In the genomic region with DNA sequence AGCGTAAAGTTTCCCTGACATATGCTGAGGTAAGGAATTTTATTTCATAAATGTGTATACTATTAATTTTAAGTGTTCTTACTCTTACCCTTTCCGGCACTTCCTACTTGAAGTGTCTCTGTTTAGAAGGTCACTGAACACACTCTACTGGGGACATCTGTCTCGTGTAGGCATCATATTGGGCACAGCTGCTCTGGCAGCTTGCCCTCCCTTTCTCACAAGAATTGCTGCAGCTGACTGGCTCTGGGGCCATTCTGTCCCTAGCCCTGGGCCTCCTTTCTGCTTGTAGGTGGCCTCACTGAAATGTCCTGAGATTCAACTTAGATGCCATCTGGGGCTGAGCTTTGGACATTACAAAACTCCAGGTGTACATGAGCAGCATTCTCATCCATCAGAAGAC, we compare ENCODE assay signal across 13 cellular contexts. TPM values are rescaled to one million over a fixed set of nuclear protein-coding genes. Genes with fewer than 3 reads are reported as not detected.
DNase-seq lines count a peak whose midpoint lies in the region; ATAC-seq and TF ChIP-seq lines count a peak whose summit lies in the region.
"Had no signal": no experiment of that assay in that cellular context is flagged by ENCODE, and none has a peak within 500 bp of the region (broad histone marks: within the 10 kb centered on the region; RNA-seq: fewer than 3 reads in every experiment).

No MANE protein-coding gene starts in this region.

- H2BK120ac ChIP-seq in mesendoderm (ENCODE audit: low read depth, low read length) (no peak overlapping the region), neuronal stem cell (ENCODE audit: low read depth, low read length) (no peak overlapping the region)

- 89% methylated on average over 3 of the region's 3 CpGs for WGBS in SK-N-SH (ENCODE audit: low lambda C conversion rate)
- WGBS in body of pancreas, 2 donors = 58 to 69% methylated on average over 3 of the region's 3 CpGs
- WGBS in mesendoderm (ENCODE audit: extremely low coverage, insufficient coverage, low lambda C conversion rate) = no CpG with 5 or more reads among the region's 3 CpGs
- WGBS in neuronal stem cell (ENCODE audit: extremely low coverage in 2 of 2, insufficient read length in 2 of 2, insufficient replicate concordance in 1 of 2), 2 donors = no CpG with 5 or more reads among the region's 3 CpGs

- H3K18ac ChIP-seq in mesendoderm (ENCODE audit: low read length) (no peak overlapping the region), neuronal stem cell (ENCODE audit: low read length) (no peak overlapping the region)

- no peak overlapping the region for H3K9ac ChIP-seq in SK-N-SH
- no peak overlapping the region for H3K9ac ChIP-seq in mesendoderm (ENCODE audit: low read length)
- no peak overlapping the region for H3K9ac ChIP-seq in neuronal stem cell (ENCODE audit: low read depth, low read length, poor library complexity)

- H3K56ac ChIP-seq in mesendoderm (ENCODE audit: low read length) = no peak overlapping the region

- CTCF ChIA-PET in SK-N-SH (lab: Yijun Ruan, JAX) = no interaction called here

- peak; percentile 36 for DNase-seq in SK-N-SH
- peak in 3 of 4 donors; percentile 20 to 56 (median 46) for DNase-seq in body of pancreas
- no peak for DNase-seq in mesendoderm
- no peak for DNase-seq in cortex of kidney (lab: John Stamatoyannopoulos, UW)
- no peak for DNase-seq in Peyer's patch
- no peak for DNase-seq in HT-29 (ENCODE audit: low spot score)
- no peak for DNase-seq in neuronal stem cell (ENCODE audit: low spot score)
- DNase-seq: activated CD8-positive, alpha-beta memory T cell treated with anti-CD3 and anti-CD28 coated beads, Interleukin-2, amount 10 ng/mL, durations not matched to agents 7 days and 5 days; activated naive CD4-positive, alpha-beta T cell treated with Interleukin-2 at 50 U/mL for 16 hours; HFFc6; kidney glomerular epithelial cell had no signal

- no peak overlapping the region for H2BK5ac ChIP-seq in mesendoderm (ENCODE audit: low read length)
- H2BK5ac ChIP-seq in neuronal stem cell (ENCODE audit: low read length) = no peak overlapping the region

- no peak overlapping the region; a peak in 1 of 4 replicates for H3K27ac ChIP-seq in SK-N-SH (ENCODE audit: low read depth in 2 of 2, low read length in 1 of 2)
- H3K27ac ChIP-seq in body of pancreas = no peak overlapping the region
- no peak overlapping the region for H3K27ac ChIP-seq in mesendoderm (ENCODE audit: low read depth, low read length)
- H3K27ac ChIP-seq in Peyer's patch = no peak overlapping the region
- H3K27ac ChIP-seq in neuronal stem cell (replicated peaks; ENCODE audit: low read length) = no peak overlapping the region

- no peak overlapping the region for H4K5ac ChIP-seq in mesendoderm (ENCODE audit: low read length)

- no peak overlapping the region for H4K91ac ChIP-seq in neuronal stem cell (ENCODE audit: low read depth, low read length, poor library complexity)

- no peak for TF ChIP-seq RAD21 in SK-N-SH (IDR thresholded peaks at IDR 0.05; ENCODE audit: low read length)

- H4K8ac ChIP-seq in mesendoderm (ENCODE audit: low read depth, low read length) (no peak overlapping the region), neuronal stem cell (ENCODE audit: low read depth, low read length) (no peak overlapping the region)

- H3K4me3 ChIP-seq in SK-N-SH (ENCODE audit: low read depth in 2 of 2, low read length in 1 of 2) = no peak overlapping the region
- no peak overlapping the region for H3K4me3 ChIP-seq in body of pancreas
- H3K4me3 ChIP-seq in mesendoderm (ENCODE audit: low read length) = no peak overlapping the region
- H3K4me3 ChIP-seq in Peyer's patch = no peak overlapping the region
- H3K4me3 ChIP-seq in neuronal stem cell (ENCODE audit: low read length in 2 of 2) = no peak overlapping the region

- TF ChIP-seq CTCF in SK-N-SH (IDR thresholded peaks at IDR 0.05) = no peak
- TF ChIP-seq CTCF in body of pancreas (IDR thresholded peaks at IDR 0.05) = no peak
- no peak for TF ChIP-seq CTCF in Peyer's patch (IDR thresholded peaks at IDR 0.05)

- no peak for ATAC-seq in SK-N-SH treated with all-trans-retinoic acid at 6 μM for 48 hours
- ATAC-seq in body of pancreas = no peak
- ATAC-seq: activated CD8-positive, alpha-beta memory T cell treated with anti-CD3 and anti-CD28 coated beads, Interleukin-2, amount 10 ng/mL, durations not matched to agents 7 days and 5 days; WTC11 had no signal

- H3K14ac ChIP-seq in neuronal stem cell (ENCODE audit: low read length) = no peak overlapping the region

- TF ChIP-seq POLR2A in body of pancreas (IDR thresholded peaks at IDR 0.05) (no peak), Peyer's patch (IDR thresholded peaks at IDR 0.05) (no peak)

- H3K4me1 ChIP-seq in SK-N-SH (ENCODE audit: control insufficient read depth in 1 of 2, insufficient read depth in 2 of 2, low read depth in 1 of 2, low read length in 1 of 2) (peaks cover 0 to 15% of the 10 kb centered on the region in 2 experiments; a peak in 2 of 4 replicates), body of pancreas (peaks cover 26% of the 10 kb centered on the region), mesendoderm (ENCODE audit: control insufficient read depth, low read depth, low read length) (no peaks in the 10 kb centered on the region), Peyer's patch (peaks cover 0 to 14% (median 0%) of the 10 kb centered on the region in 4 donors), neuronal stem cell (ENCODE audit: control insufficient read depth in 2 of 2, insufficient read depth in 1 of 2, low read depth in 1 of 2, low read length in 2 of 2) (peaks cover 0 to 21% of the 10 kb centered on the region in 2 donors)

- no peaks in the 10 kb centered on the region for H3F3A ChIP-seq in SK-N-SH (replicated peaks; ENCODE audit: insufficient read depth)

- H3K9me2 ChIP-seq in SK-N-SH = no peaks in the 10 kb centered on the region

- H3K4me2 ChIP-seq in SK-N-SH = no peak overlapping the region
- no peak overlapping the region for H3K4me2 ChIP-seq in mesendoderm (ENCODE audit: low read length)
- H3K4me2 ChIP-seq in neuronal stem cell (ENCODE audit: insufficient read depth, low read length, poor library complexity, severe bottlenecking) = no peak overlapping the region

- H2BK15ac ChIP-seq in mesendoderm (replicated peaks; ENCODE audit: low read depth) = no peak overlapping the region
- no peak overlapping the region for H2BK15ac ChIP-seq in neuronal stem cell (ENCODE audit: low read length)

- H3K27me3 ChIP-seq in SK-N-SH (ENCODE audit: insufficient read depth) = no peaks in the 10 kb centered on the region
- H3K27me3 ChIP-seq in body of pancreas = no peaks in the 10 kb centered on the region
- H3K27me3 ChIP-seq in mesendoderm (ENCODE audit: insufficient read depth, low read length, poor library complexity) = peaks cover 2% of the 10 kb centered on the region
- H3K27me3 ChIP-seq in Peyer's patch = no peaks in the 10 kb centered on the region
- no peaks in the 10 kb centered on the region for H3K27me3 ChIP-seq in neuronal stem cell (ENCODE audit: control insufficient read depth in 3 of 3, insufficient read depth in 3 of 3, low read depth in 1 of 3, low read length in 3 of 3)

- H3K36me3 ChIP-seq in SK-N-SH (replicated peaks in 1 of 2; ENCODE audit: control insufficient read depth in 1 of 2, insufficient read depth in 2 of 2, low read length in 1 of 2) (peaks cover 5 to 9% of the 10 kb centered on the region in 2 experiments), body of pancreas (replicated peaks in 1 of 2; ENCODE audit: insufficient read depth in 1 of 2, low read depth in 2 of 2) (no peaks in the 10 kb centered on the region), mesendoderm (ENCODE audit: control insufficient read depth, insufficient read depth, low read length) (no peaks in the 10 kb centered on the region), Peyer's patch (no peaks in the 10 kb centered on the region), neuronal stem cell (replicated peaks in 1 of 2; ENCODE audit: control insufficient read depth in 2 of 2, insufficient read depth in 2 of 2, low read length in 2 of 2) (peaks cover 0 to 19% of the 10 kb centered on the region in 2 donors)

- H2AFZ ChIP-seq in SK-N-SH (ENCODE audit: low read depth) = no peak overlapping the region
- no peak overlapping the region for H2AFZ ChIP-seq in neuronal stem cell (ENCODE audit: low read length)

- POLR2A ChIA-PET in SK-N-SH (lab: Yijun Ruan, JAX) = no interaction called here

- intact Hi-C loops in body of pancreas (cut with DNase I) = no loop called here

- no peak for TF ChIP-seq EP300 in SK-N-SH (IDR thresholded peaks at IDR 0.05; ENCODE audit: borderline replicate concordance in 1 of 2, low read depth in 1 of 2, low read length in 1 of 2)

- H3K4ac ChIP-seq in mesendoderm (ENCODE audit: low read depth, low read length) (no peak overlapping the region), neuronal stem cell (ENCODE audit: low read length) (no peak overlapping the region)

- H3K79me1 ChIP-seq in mesendoderm (ENCODE audit: low read length) = peaks cover 10% of the 10 kb centered on the region
- H3K79me1 ChIP-seq in neuronal stem cell (ENCODE audit: low read depth, low read length) = no peaks in the 10 kb centered on the region

- H2AK5ac ChIP-seq in mesendoderm (ENCODE audit: low read length) (no peak overlapping the region), neuronal stem cell (ENCODE audit: low read depth, low read length) (no peak overlapping the region)

- H2BK12ac ChIP-seq in neuronal stem cell (ENCODE audit: low read length) = no peak overlapping the region

- peaks cover 12% of the 10 kb centered on the region; the same call in 1 of the 2 replicates for H3K79me2 ChIP-seq in SK-N-SH (ENCODE audit: insufficient read depth)
- H3K79me2 ChIP-seq in mesendoderm (ENCODE audit: control insufficient read depth, insufficient read depth, low read length) = peaks cover 4% of the 10 kb centered on the region

- H4K20me1 ChIP-seq in SK-N-SH (ENCODE audit: insufficient read depth) = no peaks in the 10 kb centered on the region

- H3K9me3 ChIP-seq in SK-N-SH (no peaks in the 10 kb centered on the region), body of pancreas (no peaks in the 10 kb centered on the region), Peyer's patch (no peaks in the 10 kb centered on the region), neuronal stem cell (replicated peaks in 1 of 2; ENCODE audit: control insufficient read depth in 2 of 2, insufficient read depth in 1 of 2, low read depth in 1 of 2, low read length in 2 of 2) (no peaks in the 10 kb centered on the region)

- H3K23ac ChIP-seq in mesendoderm (ENCODE audit: low read length) (peak overlapping the region; percentile 30), neuronal stem cell (ENCODE audit: low read depth, low read length, poor library complexity) (no peak overlapping the region)

TF ChIP-seq in SK-N-SH, 30 proteins besides CTCF, POLR2A, EP300 and RAD21 (continues in another document):
- peak; percentile 39 for TF ChIP-seq CHD2 (IDR thresholded peaks at IDR 0.05; ENCODE audit: low read length, partially characterized antibody)

RNA-seq across cellular contexts. Expression of a gene that starts 49.5 kb away (rescaled TPM):
- 46.0 and 58.2 TPM in 2 replicates for polyA plus RNA-seq in SK-N-SH (2012; rRNA removed)
- 48.8 and 50.6 TPM in 2 replicates for polyA plus RNA-seq in SK-N-SH (2012; cell fraction: cytosol; rRNA removed)
- polyA plus RNA-seq in SK-N-SH (2012; cell fraction: nucleus; rRNA removed) = 51.5 and 55.6 TPM in 2 replicates
- 10 to 100 TPM; 35.3 to 45.5 TPM for total RNA-seq in body of pancreas
- 33.2 TPM for polyA plus RNA-seq in mesendoderm (2013, experiment 1 of 2)
- polyA plus RNA-seq in mesendoderm (2013, experiment 2 of 2) = 33.0 TPM
- 10 to 100 TPM; 29.7 to 49.0 (median 43.4) TPM for total RNA-seq in Peyer's patch
- 6.9 and 7.7 TPM in 2 replicates for total RNA-seq in HT-29 (2014; rRNA removed; shearing (Covaris generic))
- 28.2 TPM for polyA plus RNA-seq in neuronal stem cell (2013, experiment 1 of 2)
- 29.5 TPM for polyA plus RNA-seq in neuronal stem cell (2013, experiment 2 of 2)

Comparison
In these comparisons a context has a peak if more than half of its experiments do, and no peak if none do; other contexts are left out.
1. DNase-seq: peak in SK-N-SH (single experiment) and body of pancreas (3 of 4); none in mesendoderm (single experiment), cortex of kidney (single experiment), Peyer's patch (0 of 3), HT-29 (single experiment) and neuronal stem cell (single experiment).